9 cellular contexts compared by ENCODE assay signal in the genomic region with DNA sequence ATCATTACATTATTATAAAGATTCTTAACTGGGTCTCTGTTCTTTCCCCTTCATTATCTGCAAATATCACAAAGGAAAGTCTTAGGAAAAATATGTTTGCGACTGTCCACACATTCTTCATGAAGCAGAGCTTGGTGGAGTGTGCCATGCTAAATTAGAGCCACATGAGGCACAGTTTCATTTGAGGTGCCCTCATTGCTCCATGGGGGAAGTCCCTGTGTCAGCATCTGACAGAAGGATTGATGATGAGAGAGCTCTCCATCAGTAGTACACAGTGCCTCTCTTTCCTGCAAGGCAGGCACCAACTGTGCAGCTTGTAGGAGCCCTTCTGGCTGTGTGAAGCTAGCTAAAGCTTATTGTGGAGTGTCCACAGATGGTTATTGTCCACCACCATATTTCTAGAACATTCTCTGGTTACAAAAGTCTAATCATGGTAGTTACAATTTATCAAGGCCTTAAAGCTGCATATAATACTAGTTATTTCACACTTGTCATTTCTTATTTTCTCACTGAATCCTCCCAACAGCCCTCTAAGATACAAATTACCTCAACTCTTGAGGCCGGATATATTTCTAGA.
A peak's percentile ranks its signal among the peaks of the same experiment; 100 is the strongest.
DNase-seq lines count a peak whose midpoint lies in the region; ATAC-seq and TF ChIP-seq lines count a peak whose summit lies in the region.
"Had no signal": no experiment of that assay in that cellular context is flagged by ENCODE, and none has a peak within 500 bp of the region (broad histone marks: within the 10 kb centered on the region; RNA-seq: fewer than 3 reads in every experiment).

No MANE protein-coding gene starts in this region.

- peak overlapping the region; percentile 73 for H3K4me2 ChIP-seq in DOHH2 (ENCODE audit: low read length)

- no peaks in the 10 kb centered on the region for H3K9me3 ChIP-seq in DOHH2 (ENCODE audit: control insufficient read depth, insufficient read depth, low read length)

- H3K4me1 Mint-ChIP-seq in activated naive CD4-positive, alpha-beta T cell treated with anti-CD3 and anti-CD28 coated beads, Interleukin-2, amount 50 U/mL, for 24 hours, result peaks cover 46% of the 10 kb centered on the region
- peaks cover 94% of the 10 kb centered on the region for H3K4me1 Mint-ChIP-seq in stimulated activated memory B cell treated with anti-CD40 and anti-IgM and Interleukin-4, amounts not matched to agents 10 μg/mL and 1 μg/mL and 100 μg/mL, for 72 hours

- peak overlapping the region; percentile 83 for H3K27ac ChIP-seq in DOHH2 (ENCODE audit: low read depth, low read length)

- H3K27me3 Mint-ChIP-seq in activated naive CD4-positive, alpha-beta T cell treated with anti-CD3 and anti-CD28 coated beads, Interleukin-2, amount 50 U/mL, for 24 hours, result no peaks in the 10 kb centered on the region
- no peaks in the 10 kb centered on the region for H3K27me3 Mint-ChIP-seq in stimulated activated memory B cell treated with anti-CD40 and anti-IgM and Interleukin-4, amounts not matched to agents 10 μg/mL and 1 μg/mL and 100 μg/mL, for 72 hours
- H3K27me3 Mint-ChIP-seq: brain had no signal

- DNase-seq in NCI-H524 (lab: John Stamatoyannopoulos, UW) (no peak), RKO (ENCODE audit: low spot score) (no peak)
- DNase-seq in central memory CD4-positive, alpha-beta T cell, result no peak

- H4K20me1 ChIP-seq in DOHH2 (ENCODE audit: control insufficient read depth, insufficient read depth, low read depth, low read length), result no peaks in the 10 kb centered on the region

- peak overlapping the region; percentile 58 for H3K4me3 ChIP-seq in DOHH2 (ENCODE audit: low read length)

- H3K36me3 Mint-ChIP-seq in activated naive CD4-positive, alpha-beta T cell treated with anti-CD3 and anti-CD28 coated beads, Interleukin-2, amount 50 U/mL, for 24 hours, result peaks cover 3% of the 10 kb centered on the region
- peaks cover 82% of the 10 kb centered on the region for H3K36me3 Mint-ChIP-seq in stimulated activated memory B cell treated with anti-CD40 and anti-IgM and Interleukin-4, amounts not matched to agents 10 μg/mL and 1 μg/mL and 100 μg/mL, for 72 hours

- peaks cover 33% of the 10 kb centered on the region for H3F3A ChIP-seq in DOHH2 (ENCODE audit: control insufficient read depth, insufficient read depth)

- peaks cover 100% of the 10 kb centered on the region for H3K79me2 ChIP-seq in DOHH2 (ENCODE audit: control insufficient read depth, low read length)

- H3K27ac Mint-ChIP-seq in activated naive CD4-positive, alpha-beta T cell treated with anti-CD3 and anti-CD28 coated beads, Interleukin-2, amount 50 U/mL, for 24 hours, result peak overlapping the region; percentile 82
- peak overlapping the region; percentile 90 for H3K27ac Mint-ChIP-seq in stimulated activated memory B cell treated with anti-CD40 and anti-IgM and Interleukin-4, amounts not matched to agents 10 μg/mL and 1 μg/mL and 100 μg/mL, for 72 hours
- H3K27ac Mint-ChIP-seq: brain had no signal

- peaks cover 7% of the 10 kb centered on the region for H3K9me3 Mint-ChIP-seq in activated naive CD4-positive, alpha-beta T cell treated with anti-CD3 and anti-CD28 coated beads, Interleukin-2, amount 50 U/mL, for 24 hours
- H3K9me3 Mint-ChIP-seq in stimulated activated memory B cell treated with anti-CD40 and anti-IgM and Interleukin-4, amounts not matched to agents 10 μg/mL and 1 μg/mL and 100 μg/mL, for 72 hours, result no peaks in the 10 kb centered on the region
- H3K9me3 Mint-ChIP-seq: brain had no signal

- no peaks in the 10 kb centered on the region for H3K27me3 ChIP-seq in DOHH2 (ENCODE audit: control insufficient read depth, low read length)

- H3K9me2 ChIP-seq in DOHH2 (replicated peaks; ENCODE audit: control insufficient read depth, low read length), result no peaks in the 10 kb centered on the region

- ATAC-seq in GM19467 (IDR thresholded peaks at IDR 0.05; ENCODE audit: unreplicated experiment) (peak; percentile 43), HG03460 (IDR thresholded peaks at IDR 0.05; ENCODE audit: unreplicated experiment) (peak; percentile 69)
- ATAC-seq in stimulated activated memory B cell treated with anti-CD40 and anti-IgM and Interleukin-4, amounts not matched to agents 10 μg/mL and 1 μg/mL and 100 μg/mL, for 72 hours, result peak; percentile 81

- peaks cover 100% of the 10 kb centered on the region for H3K4me1 ChIP-seq in DOHH2 (ENCODE audit: control insufficient read depth, low read length)

- H3K36me3 ChIP-seq in DOHH2 (ENCODE audit: control insufficient read depth, low read length), result peaks cover 89% of the 10 kb centered on the region

- no peak overlapping the region for H3K4me3 Mint-ChIP-seq in activated naive CD4-positive, alpha-beta T cell treated with anti-CD3 and anti-CD28 coated beads, Interleukin-2, amount 50 U/mL, for 24 hours
- H3K4me3 Mint-ChIP-seq in stimulated activated memory B cell treated with anti-CD40 and anti-IgM and Interleukin-4, amounts not matched to agents 10 μg/mL and 1 μg/mL and 100 μg/mL, for 72 hours, result peak overlapping the region; percentile 72
- H3K4me3 Mint-ChIP-seq: brain had no signal

- peak; percentile 30 for TF ChIP-seq CTCF in DOHH2 (IDR thresholded peaks at IDR 0.05; ENCODE audit: low read depth, low read length, poor library complexity, severe bottlenecking)
